Comparison of ENCODE assay signal across 18 cellular contexts in genomic region chr2:120513776-120514357, GRCh38.
DNase-seq lines count a peak whose midpoint lies in the region; ATAC-seq, FAIRE-seq and TF ChIP-seq lines count a peak whose summit lies in the region.
"Had no signal": no experiment of that assay in that cellular context is flagged by ENCODE, and none has a peak within 500 bp of the region (broad histone marks: within the 10 kb centered on the region; RNA-seq: fewer than 3 reads in every experiment).

No MANE protein-coding gene starts in this region.

- TF ChIP-seq EP300 in A549 (IDR thresholded peaks at IDR 0.05) (no peak), HepG2 (IDR thresholded peaks at IDR 0.05; ENCODE audit: low read depth in 2 of 2, low read length in 2 of 2) (no peak), HepG2 (CRISPR knock-in tag; IDR thresholded peaks at IDR 0.05; ENCODE audit: borderline replicate concordance) (no peak)

- POLR2A ChIA-PET in A549 (lab: Yijun Ruan, JAX) (no interaction called here), HepG2 (lab: Yijun Ruan, JAX) (interaction anchor here (1.0 to 2.8 kb wide), 3 partner anchors 36 to 48 kb away, joined by 3 to 16 read pairs (median 3); no protein-coding TSS in a partner anchor)

- H3K14ac ChIP-seq in neuronal stem cell (ENCODE audit: low read length) = peak overlapping the region; percentile 75

- no peaks in the 10 kb centered on the region for H3K9me3 ChIP-seq in A549
- no peaks in the 10 kb centered on the region for H3K9me3 ChIP-seq in HepG2 (ENCODE audit: low read length)
- H3K9me3 ChIP-seq in neuronal stem cell (replicated peaks in 1 of 2; ENCODE audit: control insufficient read depth in 2 of 2, insufficient read depth in 1 of 2, low read depth in 1 of 2, low read length in 2 of 2) = no peaks in the 10 kb centered on the region
- H3K9me3 ChIP-seq: BLaER1 had no signal

- no peak overlapping the region for H3K23ac ChIP-seq in neuronal stem cell (ENCODE audit: low read depth, low read length, poor library complexity)

- no peaks in the 10 kb centered on the region for H3K27me3 Mint-ChIP-seq in activated T-cell treated with anti-CD3 and anti-CD28 coated beads, Interleukin-2, amount 50 U/mL, for 4 hours (ENCODE audit: low read depth)
- H3K27me3 Mint-ChIP-seq in activated naive CD4-positive, alpha-beta T cell treated with anti-CD3 and anti-CD28 coated beads for 36 hours (ENCODE audit: low read depth) = peaks cover 11% of the 10 kb centered on the region

- ATAC-seq in A549 = no peak
- ATAC-seq in HepG2 = no peak
- ATAC-seq in activated T-cell treated with anti-CD3 and anti-CD28 coated beads, Interleukin-2, amount 50 U/mL, for 4 hours = no peak
- ATAC-seq: GM12878 had no signal

- no peak overlapping the region for H3K27ac Mint-ChIP-seq in activated naive CD4-positive, alpha-beta T cell treated with anti-CD3 and anti-CD28 coated beads for 36 hours
- H3K27ac Mint-ChIP-seq: CD14-positive monocyte; CD4-positive, alpha-beta memory T cell; H9 had no signal

- no peak overlapping the region for H4K91ac ChIP-seq in neuronal stem cell (ENCODE audit: low read depth, low read length, poor library complexity)

- H3K4me3 Mint-ChIP-seq in activated T-cell treated with anti-CD3 and anti-CD28 coated beads, Interleukin-2, amount 50 U/mL, for 4 hours = no peak overlapping the region
- no peak overlapping the region for H3K4me3 Mint-ChIP-seq in activated naive CD4-positive, alpha-beta T cell treated with anti-CD3 and anti-CD28 coated beads for 36 hours
- H3K4me3 Mint-ChIP-seq: CD14-positive monocyte; CD4-positive, alpha-beta memory T cell; H9 had no signal

- peaks cover 3% of the 10 kb centered on the region for H3K79me1 ChIP-seq in neuronal stem cell (ENCODE audit: low read depth, low read length)

- no peak overlapping the region for H2AK5ac ChIP-seq in neuronal stem cell (ENCODE audit: low read depth, low read length)

- TF ChIP-seq POLR2A in A549 (IDR thresholded peaks at IDR 0.05; ENCODE audit: low read length) (no peak), HepG2 (IDR thresholded peaks at IDR 0.05; ENCODE audit: insufficient read depth in 1 of 2, low read depth in 2 of 2, low read length in 2 of 2) (no peak)

- TF ChIP-seq CTCF in A549 (IDR thresholded peaks at IDR 0.05) (no peak), HepG2 (CRISPR knock-in tag; IDR thresholded peaks at IDR 0.05) (no peak)

- intact Hi-C loops in HepG2 (cut with micrococcal nuclease; ENCODE audit: unreplicated experiment) = no loop called here
- intact Hi-C loops in activated naive CD4-positive, alpha-beta T cell treated with anti-CD3 and anti-CD28 coated beads for 36 hours (cut with micrococcal nuclease) = no loop called here

- H4K20me1 ChIP-seq in HepG2 (ENCODE audit: insufficient read depth, low read length) = no peaks in the 10 kb centered on the region
- H4K20me1 ChIP-seq: BLaER1 had no signal

- H3K4ac ChIP-seq in neuronal stem cell (ENCODE audit: low read length) = no peak overlapping the region

- no peak overlapping the region for H2BK12ac ChIP-seq in neuronal stem cell (ENCODE audit: low read length)

- no peaks in the 10 kb centered on the region for H3K36me3 Mint-ChIP-seq in activated T-cell treated with anti-CD3 and anti-CD28 coated beads, Interleukin-2, amount 50 U/mL, for 4 hours (ENCODE audit: insufficient read depth)
- no peaks in the 10 kb centered on the region for H3K36me3 Mint-ChIP-seq in activated naive CD4-positive, alpha-beta T cell treated with anti-CD3 and anti-CD28 coated beads for 36 hours (ENCODE audit: low read depth)
- H3K36me3 Mint-ChIP-seq: CD14-positive monocyte; CD4-positive, alpha-beta memory T cell had no signal

- H3K18ac ChIP-seq in neuronal stem cell (ENCODE audit: low read length) = peak overlapping the region; percentile 22

- FAIRE-seq in A549 (lab: Jason Lieb, UNC) (no peak), HepG2 (lab: Jason Lieb, UNC) (no peak)
- FAIRE-seq: GM12878, H1 had no signal

- H3K9me3 Mint-ChIP-seq in activated T-cell treated with anti-CD3 and anti-CD28 coated beads, Interleukin-2, amount 50 U/mL, for 4 hours = no peaks in the 10 kb centered on the region
- H3K9me3 Mint-ChIP-seq in activated naive CD4-positive, alpha-beta T cell treated with anti-CD3 and anti-CD28 coated beads for 36 hours = no peaks in the 10 kb centered on the region
- H3K9me3 Mint-ChIP-seq: CD14-positive monocyte, H9 had no signal

- H3K27me3 ChIP-seq in HepG2 (ENCODE audit: control insufficient read depth in 1 of 2, insufficient read depth in 2 of 2, low read length in 2 of 2) (peaks cover 10 to 27% of the 10 kb centered on the region in 2 experiments; a peak in 4 of 5 replicates), neuronal stem cell (ENCODE audit: control insufficient read depth in 3 of 3, insufficient read depth in 3 of 3, low read depth in 1 of 3, low read length in 3 of 3) (peaks cover 0 to 12% (median 0%) of the 10 kb centered on the region in 3 experiments)
- H3K27me3 ChIP-seq: BLaER1 had no signal

- H3K4me2 ChIP-seq in A549 = no peak overlapping the region
- no peak overlapping the region for H3K4me2 ChIP-seq in HepG2 (ENCODE audit: low read depth, low read length)
- H3K4me2 ChIP-seq in neuronal stem cell (ENCODE audit: insufficient read depth, low read length, poor library complexity, severe bottlenecking) = no peak overlapping the region
- H3K4me2 ChIP-seq: BLaER1 had no signal

- BruUV-seq in HepG2 (replicated peaks; lab: Mats Ljungman, UMichigan) = no TSS peak

- no peaks in the 10 kb centered on the region for H3K4me1 ChIP-seq in A549
- peaks cover 48% of the 10 kb centered on the region for H3K4me1 ChIP-seq in HepG2 (ENCODE audit: insufficient read depth, low read length)
- peaks cover 4 to 13% of the 10 kb centered on the region in 2 donors for H3K4me1 ChIP-seq in neuronal stem cell (ENCODE audit: control insufficient read depth in 2 of 2, insufficient read depth in 1 of 2, low read depth in 1 of 2, low read length in 2 of 2)

- no peak for TF ChIP-seq RAD21 in A549 (conservative IDR thresholded peaks at IDR 0.05 in 1 of 2, IDR thresholded peaks at IDR 0.05 in 1 of 2)
- TF ChIP-seq RAD21 in HepG2 (CRISPR knock-in tag; IDR thresholded peaks at IDR 0.05) = no peak

- H3K4me3 ChIP-seq in A549 = no peak overlapping the region
- H3K4me3 ChIP-seq in HepG2 (replicated peaks in 1 of 3; ENCODE audit: insufficient read depth in 1 of 3, low read depth in 2 of 3, low read length in 3 of 3) = no peak overlapping the region
- H3K4me3 ChIP-seq in neuronal stem cell (ENCODE audit: low read length in 2 of 2) = no peak overlapping the region
- H3K4me3 ChIP-seq: BLaER1, GM12878 had no signal

- H3K36me3 ChIP-seq in HepG2 (replicated peaks in 1 of 2; ENCODE audit: control insufficient read depth in 1 of 2, insufficient read depth in 2 of 2, low read length in 2 of 2) (no peaks in the 10 kb centered on the region), neuronal stem cell (replicated peaks in 1 of 2; ENCODE audit: control insufficient read depth in 2 of 2, insufficient read depth in 2 of 2, low read length in 2 of 2) (no peaks in the 10 kb centered on the region)
- H3K36me3 ChIP-seq: BLaER1 had no signal

- H2BK120ac ChIP-seq in neuronal stem cell (ENCODE audit: low read depth, low read length) = no peak overlapping the region

- H2AFZ ChIP-seq in HepG2 (ENCODE audit: low read length) (no peak overlapping the region), neuronal stem cell (ENCODE audit: low read length) (no peak overlapping the region)

- H2BK5ac ChIP-seq in neuronal stem cell (ENCODE audit: low read length) = no peak overlapping the region

- no peaks in the 10 kb centered on the region for H3K79me2 ChIP-seq in HepG2 (ENCODE audit: insufficient read depth, low read length)

- H3K9ac ChIP-seq in HepG2 (ENCODE audit: insufficient read depth, low read depth, low read length) = no peak overlapping the region
- H3K9ac ChIP-seq in neuronal stem cell (ENCODE audit: low read depth, low read length, poor library complexity) = no peak overlapping the region
- H3K9ac ChIP-seq: BLaER1 had no signal

- CTCF ChIA-PET in A549 (lab: Yijun Ruan, JAX) = interaction anchor here (0.6 to 1.7 kb wide), 7 partner anchors 7 to 354 kb away, joined by 3 to 13 read pairs (median 5); no protein-coding TSS in a partner anchor
- CTCF ChIA-PET in HepG2 (lab: Yijun Ruan, JAX; ENCODE audit: low intra/inter-chr PET ratio, low total read pairs) = no interaction called here
- CTCF ChIA-PET in activated naive CD4-positive, alpha-beta T cell treated with anti-CD3 and anti-CD28 coated beads for 36 hours (lab: Charles Lee) = interaction anchor here (1.0 kb wide), 1 partner anchor 167 kb away, joined by 5 read pairs; no protein-coding TSS in a partner anchor

- 93% methylated on average over 10 of the region's 10 CpGs for WGBS in A549 (ENCODE audit: missing lambda C conversion rate)
- WGBS in HepG2 (ENCODE audit: low lambda C conversion rate) = 65% methylated on average over 10 of the region's 10 CpGs
- no CpG with 5 or more reads among the region's 10 CpGs for WGBS in neuronal stem cell (ENCODE audit: extremely low coverage in 2 of 2, insufficient read length in 2 of 2, insufficient replicate concordance in 1 of 2), 2 donors

- H3K27ac ChIP-seq in A549 = no peak overlapping the region
- no peak overlapping the region for H3K27ac ChIP-seq in HepG2 (ENCODE audit: extremely low read length, insufficient read depth, low read length)
- H3K27ac ChIP-seq in neuronal stem cell (replicated peaks; ENCODE audit: low read length) = no peak overlapping the region
- H3K27ac ChIP-seq: 22Rv1, BLaER1 had no signal

- no peak overlapping the region for H4K8ac ChIP-seq in neuronal stem cell (ENCODE audit: low read depth, low read length)

- peak; percentile 38 for DNase-seq in DMS53 (lab: John Stamatoyannopoulos, UW)
- no peak for DNase-seq in DMS53 treated with DMSO at 0.1 percent for 48 hours (lab: John Stamatoyannopoulos, UW; ENCODE audit: unreplicated experiment)
- DNase-seq in A549 (ENCODE audit: low read depth in 1 of 2, low spot score in 1 of 2) = no peak
- no peak for DNase-seq in HepG2 (ENCODE audit: low spot score)
- DNase-seq in neuronal stem cell (ENCODE audit: low spot score) = no peak
- DNase-seq in activated T-cell treated with anti-CD3 and anti-CD28 coated beads, Interleukin-2, amount 50 U/mL, for 4 hours = no peak
- DNase-seq in activated naive CD4-positive, alpha-beta T cell treated with anti-CD3 and anti-CD28 coated beads for 36 hours = no peak
- no peak for DNase-seq in SKM-1 (lab: John Stamatoyannopoulos, UW; ENCODE audit: unreplicated experiment)
- DNase-seq: CD4-positive, alpha-beta memory T cell; DMS153; DND-41; EL; H9 had no signal

- peak overlapping the region; percentile 21 for H2BK15ac ChIP-seq in neuronal stem cell (ENCODE audit: low read length)

- in situ Hi-C loops in HepG2 (cut with HindIII; ENCODE audit: extremely low pct_ligation_motif_present, low pct_unique_long_range_greater_than_20kb) = loop anchor here (10.0 kb wide), 1 partner anchor 169 kb away; the partner anchor contains the start of gene INHBB

- H3K4me1 Mint-ChIP-seq in activated T-cell treated with anti-CD3 and anti-CD28 coated beads, Interleukin-2, amount 50 U/mL, for 4 hours (ENCODE audit: low read depth) = no peaks in the 10 kb centered on the region
- H3K4me1 Mint-ChIP-seq in activated naive CD4-positive, alpha-beta T cell treated with anti-CD3 and anti-CD28 coated beads for 36 hours (ENCODE audit: low read depth) = no peaks in the 10 kb centered on the region
- H3K4me1 Mint-ChIP-seq: CD14-positive monocyte had no signal

TF ChIP-seq in A549, 52 proteins besides CTCF, POLR2A, EP300 and RAD21 (continues in another document):
- TF ChIP-seq POLR2AphosphoS2 (conservative IDR thresholded peaks at IDR 0.05; ENCODE audit: low read length) = no peak
